In genomic region chr14:22226381-22226780, GRCh38 we compare ENCODE assay signal across 8 cellular contexts.
DNase-seq lines count a peak whose midpoint lies in the region; ATAC-seq and TF ChIP-seq lines count a peak whose summit lies in the region.

No MANE protein-coding gene starts in this region.

- peaks cover 12% of the 10 kb centered on the region for H3K4me1 ChIP-seq in foreskin keratinocyte

- peak; percentile 20 for DNase-seq in ACHN
- peak in 3 of 5 donors; percentile 1 to 52 (median 8) for DNase-seq in T-helper 1 cell
- DNase-seq in foreskin keratinocyte: no peak
- no peak for DNase-seq in NCI-H187 treated with DMSO at 0.1 percent for 48 hours (lab: John Stamatoyannopoulos, UW)

- in situ Hi-C loops in ACHN (cut with HindIII; ENCODE audit: low pct_ligation_motif_present, low pct_unique_long_range_greater_than_20kb, low sequenced_read_pairs): no loop called here

- TF ChIP-seq CTCF in foreskin keratinocyte (conservative IDR thresholded peaks at IDR 0.05): peak; percentile 67

- H3K27ac ChIP-seq in foreskin keratinocyte: no peak overlapping the region

- ATAC-seq in GM18907 (IDR thresholded peaks at IDR 0.05; ENCODE audit: unreplicated experiment) (peak; percentile 50), foreskin keratinocyte (peak; percentile 20), HG03520 (IDR thresholded peaks at IDR 0.05; ENCODE audit: unreplicated experiment) (no peak), HG02588 (IDR thresholded peaks at IDR 0.05; ENCODE audit: unreplicated experiment) (no peak), HG03439 (IDR thresholded peaks at IDR 0.05; ENCODE audit: unreplicated experiment) (no peak)

- no peaks in the 10 kb centered on the region for H3K27me3 ChIP-seq in foreskin keratinocyte

Comparison
In these comparisons a context has a peak if more than half of its experiments do, and no peak if none do; other contexts are left out.
1. DNase-seq: peak in ACHN (single experiment) and T-helper 1 cell (3 of 5); none in foreskin keratinocyte (0 of 2) and NCI-H187 treated with DMSO at 0.1 percent for 48 hours (single experiment).
2. ATAC-seq: peak in GM18907 (single experiment) and foreskin keratinocyte (single experiment); none in HG03520 (single experiment), HG02588 (single experiment) and HG03439 (single experiment).